19 cellular contexts compared by ENCODE assay signal in the genomic region with DNA sequence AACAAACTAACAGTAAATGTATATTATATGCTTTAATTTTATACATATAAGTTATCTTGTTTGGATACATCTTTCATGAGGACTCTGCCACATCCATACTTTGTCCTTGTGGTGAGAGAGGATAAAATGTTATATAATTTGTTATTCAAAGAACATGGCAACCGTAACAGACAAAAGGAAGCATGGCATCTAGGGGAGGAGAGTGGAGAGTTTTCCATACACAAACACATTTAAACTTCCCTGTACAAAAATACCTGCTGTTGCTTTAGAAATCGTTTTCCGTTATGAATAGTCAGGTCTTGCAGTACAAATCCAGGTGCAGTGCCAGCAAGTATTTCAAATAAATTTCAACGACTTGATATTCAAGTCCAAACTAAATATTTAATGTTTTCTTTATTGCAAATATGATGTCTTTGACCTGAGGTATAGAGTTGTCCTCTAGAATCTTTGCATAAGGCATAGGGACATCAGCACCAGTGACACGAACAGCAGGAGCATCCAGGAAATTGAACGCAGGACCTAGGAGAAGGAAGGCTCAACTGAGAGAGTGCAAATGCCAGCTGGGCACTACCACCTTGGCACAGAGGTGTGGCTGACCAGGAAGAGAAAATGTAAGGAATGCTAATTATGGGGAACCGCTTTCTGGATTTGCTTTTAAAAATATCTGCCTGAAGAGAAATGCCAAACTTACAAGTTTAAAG. TPM values are rescaled to one million over a fixed set of nuclear protein-coding genes. Genes with fewer than 3 reads are reported as not detected.
A peak's percentile ranks its signal among the peaks of the same experiment; 100 is the strongest.
DNase-seq lines count a peak whose midpoint lies in the region; ATAC-seq and TF ChIP-seq lines count a peak whose summit lies in the region.
"Had no signal": no experiment of that assay in that cellular context is flagged by ENCODE, and none has a peak within 500 bp of the region (broad histone marks: within the 10 kb centered on the region; RNA-seq: fewer than 3 reads in every experiment).

No MANE protein-coding gene starts in this region.

- CTCF ChIA-PET in Panc1 (lab: Charles Lee): no interaction called here

- TSS peak; percentile 32 for BruUV-seq in Panc1 (replicated peaks; lab: Mats Ljungman, UMichigan)

- 24 to 50% methylated on average over 4 to 6 of the region's 7 CpGs for WGBS in gastroesophageal sphincter (ENCODE audit: low coverage in 1 of 2), 2 donors

- in situ Hi-C loops in Panc1 (cut with HindIII; ENCODE audit: low pct_unique_long_range_greater_than_20kb, low sequenced_read_pairs): no loop called here

- no peak for TF ChIP-seq CTCF in C4-2B (conservative IDR thresholded peaks at IDR 0.05)
- TF ChIP-seq CTCF in Panc1 (IDR thresholded peaks at IDR 0.05): no peak
- TF ChIP-seq CTCF in gastroesophageal sphincter (IDR thresholded peaks at IDR 0.05): no peak

- TF ChIP-seq POLR2A in gastroesophageal sphincter (IDR thresholded peaks at IDR 0.05): no peak

- H3K27me3 ChIP-seq in Panc1 (ENCODE audit: control insufficient read depth, insufficient read depth, low read length) (no peaks in the 10 kb centered on the region), gastroesophageal sphincter (no peaks in the 10 kb centered on the region)
- H3K27me3 ChIP-seq: BLaER1 had no signal

- peak overlapping the region; percentile 36; the same call in 1 of the 2 replicates for H3K27ac ChIP-seq in C4-2B
- H3K27ac ChIP-seq in Panc1 (ENCODE audit: low read length): no peak overlapping the region
- H3K27ac ChIP-seq in gastroesophageal sphincter: peak overlapping the region in 3 of 4 donors; percentile 3 to 36 (median 6)
- H3K27ac ChIP-seq: BLaER1 had no signal

- H3K4me3 ChIP-seq in Panc1 (ENCODE audit: low read depth in 2 of 2, low read length in 2 of 2) (no peak overlapping the region), gastroesophageal sphincter (no peak overlapping the region)
- H3K4me3 ChIP-seq: BLaER1 had no signal

- POLR2A ChIA-PET in Panc1 (lab: Charles Lee): no interaction called here

- DNase-seq in NCI-H526 (lab: John Stamatoyannopoulos, UW) (peak; percentile 12 to 19), NCI-H526 treated with DMSO at 0.1 percent for 48 hours (lab: John Stamatoyannopoulos, UW) (no peak), Panc1 (ENCODE audit: low read depth, low spot score) (no peak), activated gamma-delta T cell treated with Interleukin-2 at 50 U/mL for 16 hours (no peak), HUDEP-2 (lab: John Stamatoyannopoulos, UW; ENCODE audit: unreplicated experiment in 76 of 76) (no peak)
- DNase-seq: 8988T; DND-41; HCEC 1CT; NCI-H187; NCI-H345; NCI-H69; NK-92 treated with Interleukin-12 subunit alpha and Interleukin-12 subunit beta, amount 100 ng/mL, for 24 hours; OCI-M1; RPMI8226; SIG-M5 had no signal

- no peaks in the 10 kb centered on the region for H3K9me3 ChIP-seq in Panc1 (ENCODE audit: control insufficient read depth, insufficient read depth, low read depth, low read length)
- H3K9me3 ChIP-seq in gastroesophageal sphincter: no peaks in the 10 kb centered on the region
- H3K9me3 ChIP-seq: BLaER1 had no signal

- TF ChIP-seq EP300 in gastroesophageal sphincter (IDR thresholded peaks at IDR 0.05): no peak

- ATAC-seq in Panc1 (no peak), gastroesophageal sphincter (no peak), HG03135 (IDR thresholded peaks at IDR 0.05; ENCODE audit: unreplicated experiment) (no peak)

- H3K4me1 ChIP-seq in Panc1 (ENCODE audit: control insufficient read depth, insufficient read depth, low read length): no peaks in the 10 kb centered on the region
- H3K4me1 ChIP-seq in gastroesophageal sphincter: peaks cover 4 to 72% (median 6%) of the 10 kb centered on the region in 3 donors

- H3K36me3 ChIP-seq in Panc1 (ENCODE audit: control insufficient read depth, insufficient read depth, low read length) (peaks cover 25% of the 10 kb centered on the region), gastroesophageal sphincter (peaks cover 10 to 92% of the 10 kb centered on the region in 2 donors)

- intact Hi-C loops in Panc1 (cut with micrococcal nuclease; ENCODE audit: unreplicated experiment): no loop called here

RNA-seq across cellular contexts. Expression of a gene that starts 5.8 kb away (rescaled TPM):
- total RNA-seq in Panc1 (2021; ENCODE audit: unreplicated experiment) (66.6 TPM), gastroesophageal sphincter (100 to 1,000 TPM in 3 of 4 donors, 10 to 100 TPM in 1; 90.1 to 213 (median 146) TPM)
- 67.2 TPM for polyA plus RNA-seq in Panc1 (2012; ENCODE audit: insufficient read length)

Comparison
In these comparisons a context has a peak if more than half of its experiments do, and no peak if none do; other contexts are left out.
1. DNase-seq: peak in NCI-H526 (2 of 2); none in NCI-H526 treated with DMSO at 0.1 percent for 48 hours (single experiment), Panc1 (single experiment), activated gamma-delta T cell treated with Interleukin-2 at 50 U/mL for 16 hours (single experiment) and HUDEP-2 (0 of 76).